Comparison of ENCODE assay signal across 7 cellular contexts in genomic region chr6:69796627-69797390, GRCh38. TPM values are rescaled to one million over a fixed set of nuclear protein-coding genes. Genes with fewer than 3 reads are reported as not detected.
DNase-seq lines count a peak whose midpoint lies in the region; ATAC-seq and TF ChIP-seq lines count a peak whose summit lies in the region.

LMBRD1 (minus strand) TSS chr6:69797010; CDS start chr6:69796881, 129 bp downstream.

- no peaks in the 10 kb centered on the region for H3K36me3 ChIP-seq in hepatocyte (replicated peaks; ENCODE audit: insufficient read depth, low read depth)

- DNase-seq in NCI-H2029 treated with DMSO at 0.1 percent for 48 hours (lab: John Stamatoyannopoulos, UW), result peak; percentile 87
- peak; percentile 100 for DNase-seq in T-helper 9 cell
- peak; percentile 97 for DNase-seq in astrocyte of the hippocampus (ENCODE audit: low read depth, low spot score)
- peak; percentile 97 for DNase-seq in hepatocyte (ENCODE audit: low spot score)
- DNase-seq in renal cortical epithelial cell (ENCODE audit: low read depth), result peak; percentile 91

- peaks cover 9% of the 10 kb centered on the region for H3K4me1 ChIP-seq in hepatocyte (ENCODE audit: insufficient read depth)

- no peaks in the 10 kb centered on the region for H3K27me3 ChIP-seq in hepatocyte

- no peaks in the 10 kb centered on the region for H3K9me2 ChIP-seq in hepatocyte (replicated peaks; ENCODE audit: insufficient read depth)

- peak within 1 kb of the TSS; percentile 98 for H3K27ac ChIP-seq in hepatocyte

- H3K9me3 ChIP-seq in hepatocyte (ENCODE audit: low read depth), result no peaks in the 10 kb centered on the region

- peak; percentile 98 for TF ChIP-seq CTCF in hepatocyte (IDR thresholded peaks at IDR 0.05; ENCODE audit: poor library complexity)

- H3K4me2 ChIP-seq in hepatocyte, result peak within 1 kb of the TSS; percentile 71

- WGBS in hepatocyte (ENCODE audit: low lambda C conversion rate, missing lambda C conversion rate), result 4% methylated on average over 23 of the region's 40 CpGs

- peaks cover 35% of the 10 kb centered on the region for H3K79me2 ChIP-seq in hepatocyte

- H4K20me1 ChIP-seq in hepatocyte (ENCODE audit: insufficient read depth, poor library complexity, severe bottlenecking), result no peaks in the 10 kb centered on the region

- peak within 1 kb of the TSS; percentile 68 for H2AFZ ChIP-seq in hepatocyte

- H3K4me3 ChIP-seq in hepatocyte, result peak within 1 kb of the TSS; percentile 59

- ATAC-seq in GM18508 (IDR thresholded peaks at IDR 0.05; ENCODE audit: insufficient read depth, unreplicated experiment) (peak; percentile 87), HG03025 (IDR thresholded peaks at IDR 0.05; ENCODE audit: low FRiP score, unreplicated experiment) (peak; percentile 96)

RNA-seq across cellular contexts. Expression of gene LMBRD1, which starts in this region (rescaled TPM):
- total RNA-seq in hepatocyte (88.6 and 96.2 TPM in 2 replicates), renal cortical epithelial cell (49.8 and 106 TPM in 2 replicates)
- polyA plus RNA-seq in hepatocyte, result 54.3 and 62.1 TPM in 2 replicates

Comparison
In these comparisons a context has a peak if more than half of its experiments do, and no peak if none do; other contexts are left out.
1. Peak in every context shown above with its lines: DNase-seq, ATAC-seq, H3K4me3 ChIP-seq and H3K27ac ChIP-seq.